In genomic region chr7:12719141-12719919, GRCh38 we compare ENCODE assay signal across 9 cellular contexts. TPM values are rescaled to one million over a fixed set of nuclear protein-coding genes. Genes with fewer than 3 reads are reported as not detected.
DNase-seq lines count a peak whose midpoint lies in the region; ATAC-seq, FAIRE-seq and TF ChIP-seq lines count a peak whose summit lies in the region.
"Had no signal": no experiment of that assay in that cellular context is flagged by ENCODE, and none has a peak within 500 bp of the region (broad histone marks: within the 10 kb centered on the region; RNA-seq: fewer than 3 reads in every experiment).

No MANE protein-coding gene starts in this region.

- peak overlapping the region; percentile 20 for H2AK9ac ChIP-seq in IMR-90 (replicated peaks; ENCODE audit: low read depth, low read length, poor library complexity)

- no peaks in the 10 kb centered on the region for H3K79me1 ChIP-seq in IMR-90 (ENCODE audit: low read depth in 1 of 2, low read length in 2 of 2)

- H3K9me3 ChIP-seq in IMR-90 (ENCODE audit: control insufficient read depth, insufficient read depth, low read length) (no peaks in the 10 kb centered on the region), breast epithelium (no peaks in the 10 kb centered on the region), small intestine (ENCODE audit: control insufficient read depth, low read depth) (no peaks in the 10 kb centered on the region)

- H3K56ac ChIP-seq in IMR-90 (ENCODE audit: extremely low read depth, insufficient read depth, low read length) = 0 out of 2 replicates have a peak overlapping the region, but pooled peaks have one; percentile 32

- no peak overlapping the region for H3K23ac ChIP-seq in IMR-90 (ENCODE audit: low read depth, low read length)

- H3K4ac ChIP-seq in IMR-90 (ENCODE audit: low read depth, low read length) = peak overlapping the region; percentile 42

- peak overlapping the region; percentile 57 to 76; a peak in 3 of 4 replicates for H4K8ac ChIP-seq in IMR-90 (ENCODE audit: low read depth in 2 of 2, low read length in 2 of 2)

- H3K18ac ChIP-seq in IMR-90 (ENCODE audit: low read depth, low read length) = peak overlapping the region; percentile 30; the same call in 1 of the 2 replicates

- WGBS in IMR-90 (ENCODE audit: extremely low coverage in 2 of 2, insufficient read length in 1 of 2), 2 experiments = no CpG with 5 or more reads among the region's 5 CpGs
- WGBS in small intestine, 3 donors = 61 to 77% (median 68%) methylated on average over 5 of the region's 5 CpGs

- POLR2A ChIA-PET in IMR-90 (lab: Charles Lee; ENCODE audit: unreplicated experiment) = interaction anchor here (0.7 kb wide), 1 partner anchor 90 kb away, joined by 8 read pairs; no protein-coding TSS in a partner anchor

- TF ChIP-seq CTCF in IMR-90 (conservative IDR thresholded peaks at IDR 0.05; ENCODE audit: low read depth, low read length) = no peak
- TF ChIP-seq CTCF in breast epithelium (IDR thresholded peaks at IDR 0.05) = no peak
- no peak for TF ChIP-seq CTCF in natural killer cell (IDR thresholded peaks at IDR 0.05)

- H4K5ac ChIP-seq in IMR-90 (ENCODE audit: low read depth, low read length) = peak overlapping the region; percentile 32; the same call in 1 of the 2 replicates

- no TSS peak for BruUV-seq in IMR-90 (replicated peaks; lab: Mats Ljungman, UMichigan)

- H3K4me1 ChIP-seq in IMR-90 (ENCODE audit: control insufficient read depth, insufficient read depth, low read length) = peaks cover 9% of the 10 kb centered on the region
- peaks cover 4 to 12% of the 10 kb centered on the region in 2 donors for H3K4me1 ChIP-seq in breast epithelium
- peaks cover 2 to 16% of the 10 kb centered on the region in 2 donors for H3K4me1 ChIP-seq in small intestine (ENCODE audit: control insufficient read depth in 2 of 2, insufficient read depth in 1 of 2, low read depth in 1 of 2, low read length in 1 of 2)

- peaks cover 5 to 10% of the 10 kb centered on the region in 2 donors for H3K4me1 Mint-ChIP-seq in natural killer cell

- no peak overlapping the region for H3K4me3 Mint-ChIP-seq in natural killer cell

- peak overlapping the region; percentile 49 for H2BK120ac ChIP-seq in IMR-90 (ENCODE audit: low read depth, low read length)

- H3K14ac ChIP-seq in IMR-90 (replicated peaks; ENCODE audit: low read depth, low read length) = 0 out of 2 replicates have a peak overlapping the region, but pooled peaks have one; percentile 56

- no peaks in the 10 kb centered on the region for H4K20me1 ChIP-seq in IMR-90 (ENCODE audit: insufficient read depth, low read length)

- no peak overlapping the region for H3K9ac ChIP-seq in IMR-90 (ENCODE audit: low read depth, low read length)

- H4K91ac ChIP-seq in IMR-90 (ENCODE audit: insufficient read depth, low read depth, low read length) = peak overlapping the region; percentile 16; the same call in 1 of the 2 replicates

- intact Hi-C loops in IMR-90 (cut with micrococcal nuclease) (no loop called here), breast epithelium (cut with DNase I; ENCODE audit: low total_unique reads) (no loop called here), natural killer cell (cut with micrococcal nuclease) (no loop called here)

- FAIRE-seq in small intestine (lab: Jason Lieb, UNC) = no peak

- H2BK15ac ChIP-seq in IMR-90 (ENCODE audit: low read depth, low read length) = peak overlapping the region; percentile 43; the same call in 1 of the 3 replicates

- no peaks in the 10 kb centered on the region for H3K36me3 ChIP-seq in IMR-90 (ENCODE audit: control insufficient read depth, insufficient read depth, low read length)
- no peaks in the 10 kb centered on the region for H3K36me3 ChIP-seq in breast epithelium
- H3K36me3 ChIP-seq in small intestine (ENCODE audit: control insufficient read depth in 2 of 2, insufficient read depth in 2 of 2, low read length in 2 of 2) = no peaks in the 10 kb centered on the region

- no peaks in the 10 kb centered on the region for H3K9me3 Mint-ChIP-seq in natural killer cell

- in situ Hi-C loops in IMR-90 (cut with MboI; ENCODE audit: low sequenced_read_pairs) = no loop called here

- no peak for TF ChIP-seq RAD21 in IMR-90 (IDR thresholded peaks at IDR 0.05; ENCODE audit: low read length)

- H3K27ac ChIP-seq in IMR-90 (ENCODE audit: insufficient read depth, low read length) (no peak overlapping the region), breast epithelium (peak overlapping the region; percentile 70), small intestine (ENCODE audit: low read depth in 1 of 2, low read length in 1 of 2) (peak overlapping the region in 1 of 2 donors; percentile 76)

- no peak overlapping the region for H2AK5ac ChIP-seq in IMR-90 (ENCODE audit: low read depth, low read length)

- H3K4me3 ChIP-seq in IMR-90 (ENCODE audit: insufficient read depth, low read depth, low read length) (no peak overlapping the region), breast epithelium (no peak overlapping the region), small intestine (ENCODE audit: low read depth in 1 of 2, low read length in 2 of 2) (no peak overlapping the region)

- H2BK5ac ChIP-seq in IMR-90 (ENCODE audit: low read depth, low read length, poor library complexity, severe bottlenecking) = peak overlapping the region; percentile 90

- peak overlapping the region; percentile 42 for H2BK20ac ChIP-seq in IMR-90 (ENCODE audit: low read depth, low read length)

- H3K27ac Mint-ChIP-seq in natural killer cell = peak overlapping the region; percentile 12 to 50

- no peaks in the 10 kb centered on the region for H3K27me3 ChIP-seq in IMR-90 (ENCODE audit: control insufficient read depth, insufficient read depth, low read length)
- no peaks in the 10 kb centered on the region for H3K27me3 ChIP-seq in breast epithelium
- no peaks in the 10 kb centered on the region for H3K27me3 ChIP-seq in small intestine (ENCODE audit: control insufficient read depth in 2 of 2, insufficient read depth in 2 of 2, low read length in 2 of 2)

- peak overlapping the region; percentile 29; the same call in 1 of the 2 replicates for H3K4me2 ChIP-seq in IMR-90 (ENCODE audit: low read depth, low read length)

- H2AFZ ChIP-seq in IMR-90 (replicated peaks; ENCODE audit: low read length, poor library complexity) = no peak overlapping the region

- H3K36me3 Mint-ChIP-seq in natural killer cell = no peaks in the 10 kb centered on the region

- H3K27me3 Mint-ChIP-seq in natural killer cell (ENCODE audit: low read depth in 2 of 2) = no peaks in the 10 kb centered on the region

- dilution Hi-C loops in IMR-90 (cut with HindIII; ENCODE audit: low sequenced_read_pairs, unreplicated experiment) = no loop called here

- ATAC-seq in IMR-90 (ENCODE audit: low read depth) (peak; percentile 67), natural killer cell (peak in 2 of 3 donors; percentile 40 to 46)

- CTCF ChIA-PET in IMR-90 (lab: Yijun Ruan, JAX) = interaction anchor here (0.6 to 1.3 kb wide), 2 partner anchors 32 to 572 kb away, joined by 4 read pairs; partner anchors contain the start of gene ARL4A

- DNase-seq in AG08395 (ENCODE audit: low spot score) = peak; percentile 44
- DNase-seq in IMR-90 = peak; percentile 86
- no peak for DNase-seq in breast epithelium (ENCODE audit: low spot score in 2 of 2)
- DNase-seq in natural killer cell = no peak
- no peak for DNase-seq in NCI-H2196 treated with DMSO at 0.1 percent for 48 hours (lab: John Stamatoyannopoulos, UW; ENCODE audit: unreplicated experiment)
- DNase-seq in middle frontal gyrus (ENCODE audit: extremely low spot score, low spot score) = no peak
- no peak for DNase-seq in NCI-H774 (lab: John Stamatoyannopoulos, UW)
- no peak for DNase-seq in small intestine
- DNase-seq: stimulated activated naive CD4-positive, alpha-beta T cell had no signal

- peaks cover 3% of the 10 kb centered on the region; the same call in 1 of the 2 replicates for H3K9me1 ChIP-seq in IMR-90 (ENCODE audit: insufficient read depth, low read length)

- TF ChIP-seq POLR2A in IMR-90 (IDR thresholded peaks at IDR 0.05; ENCODE audit: low read depth, low read length) = no peak
- no peak for TF ChIP-seq POLR2A in breast epithelium (IDR thresholded peaks at IDR 0.05)

TF ChIP-seq in IMR-90, 13 proteins besides CTCF, POLR2A, EP300 and RAD21:
- TF ChIP-seq USF2 (IDR thresholded peaks at IDR 0.05; ENCODE audit: low read depth, low read length) (no peak), SMC3 (IDR thresholded peaks at IDR 0.05; ENCODE audit: low read depth, low read length) (no peak), CEBPB (IDR thresholded peaks at IDR 0.05; ENCODE audit: low read depth, low read length) (peak; percentile 53; the same call in 1 of the 2 replicates)

RNA-seq across cellular contexts. Expression of gene ARL4A, which starts 31.9 kb away (rescaled TPM):
- 22.4 and 48.0 TPM in 2 replicates for total RNA-seq in IMR-90 (2012; rRNA removed)
- 7.9 and 13.7 TPM in 2 replicates for polyA plus RNA-seq in IMR-90 (2012; rRNA removed)
- 2.2 TPM in 2 replicates for polyA plus RNA-seq in IMR-90 (2012; cell fraction: cytosol; rRNA removed)
- polyA plus RNA-seq in IMR-90 (2012; cell fraction: nucleus; rRNA removed; ENCODE audit: low replicate concordance) = 1.4 and 4.4 TPM in 2 replicates
- 100 to 1,000 TPM in 1 of 3 donors, 10 to 100 TPM in 2; 28.5 to 165 (median 51.1) TPM for total RNA-seq in breast epithelium
- 10 to 100 TPM; 54.7 to 81.4 (median 55.5) TPM for total RNA-seq in natural killer cell
- polyA plus RNA-seq in small intestine = 100 to 1,000 TPM in 1 of 3 donors, 10 to 100 TPM in 2; 48.9 to 123 (median 89.4) TPM

Comparison
In these comparisons a context has a peak if more than half of its experiments do, and no peak if none do; other contexts are left out.
1. DNase-seq: peak in AG08395 (single experiment) and IMR-90 (single experiment); none in breast epithelium (0 of 2), natural killer cell (single experiment), NCI-H2196 treated with DMSO at 0.1 percent for 48 hours (single experiment), middle frontal gyrus (single experiment), NCI-H774 (single experiment) and small intestine (single experiment).